ENCODE assay signal across 8 cellular contexts in the genomic region with DNA sequence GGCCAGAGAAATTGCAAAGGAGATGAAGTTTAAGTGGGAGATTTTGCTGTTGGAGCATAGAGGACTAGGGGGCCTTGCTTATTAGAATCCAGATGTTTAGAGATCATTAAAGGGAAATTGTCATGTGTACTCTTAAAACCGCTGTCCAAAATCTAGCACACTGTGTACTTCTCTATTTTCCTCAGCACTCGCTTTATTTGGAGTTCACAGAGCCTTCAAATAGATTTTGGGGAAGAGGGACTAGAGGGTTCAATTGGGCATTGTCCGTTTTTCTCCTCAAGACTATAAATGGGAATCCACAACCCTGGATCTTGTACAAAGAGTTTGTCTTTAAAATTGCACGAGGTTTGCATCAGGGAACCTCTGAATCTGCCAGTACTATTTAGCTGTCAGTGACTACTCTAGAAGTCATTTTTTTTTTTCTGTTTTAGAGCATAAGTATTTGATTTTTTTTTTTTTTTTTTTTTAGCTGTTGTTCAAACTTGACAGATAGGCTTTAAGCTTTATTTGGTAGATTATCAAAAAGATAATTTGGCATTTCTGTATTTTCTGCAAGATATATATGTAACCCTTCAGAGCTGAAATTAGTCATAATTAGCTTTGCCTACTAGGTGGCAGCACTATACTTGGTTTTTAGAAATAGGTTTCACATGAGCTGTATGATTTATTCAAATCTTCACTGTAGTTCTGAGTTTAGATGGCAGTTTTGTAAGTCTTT. TPM values are rescaled to one million over a fixed set of nuclear protein-coding genes. Genes with fewer than 3 reads are reported as not detected.
DNase-seq lines count a peak whose midpoint lies in the region; ATAC-seq, FAIRE-seq and TF ChIP-seq lines count a peak whose summit lies in the region.

No MANE protein-coding gene starts in this region.

- POLR2A ChIA-PET in OCI-LY7 (lab: Charles Lee), result interaction anchor here (0.6 to 1.9 kb wide), 11 partner anchors 11 to 933 kb away, joined by 3 to 9 read pairs (median 4); no protein-coding TSS in a partner anchor
- POLR2A ChIA-PET in endothelial cell of umbilical vein (lab: Charles Lee), result no interaction called here

- ATAC-seq in GM18505 (IDR thresholded peaks at IDR 0.05; ENCODE audit: unreplicated experiment), result peak; percentile 42
- ATAC-seq in HG03097 (IDR thresholded peaks at IDR 0.05; ENCODE audit: low FRiP score, unreplicated experiment), result peak; percentile 50
- ATAC-seq in pancreas, result peak; percentile 53 to 85 (median 78)
- ATAC-seq in mucosa of descending colon, result no peak

- H3K9me2 ChIP-seq in OCI-LY7 (ENCODE audit: insufficient read depth, low read length), result no peaks in the 10 kb centered on the region

- H4K20me1 ChIP-seq in OCI-LY7 (ENCODE audit: insufficient read depth, low read length) (peaks cover 7% of the 10 kb centered on the region; the same call in 1 of the 2 replicates), endothelial cell of umbilical vein (replicated peaks; ENCODE audit: control insufficient read depth, extremely low read depth, insufficient read depth, low read length) (no peaks in the 10 kb centered on the region)

- no peaks in the 10 kb centered on the region for H3K9me3 Mint-ChIP-seq in activated CD4-positive, alpha-beta T cell treated with anti-CD3 and anti-CD28 coated beads, Interleukin-2, amount 10 ng/mL, durations not matched to agents 24 days and 14 days

- H3K4me2 ChIP-seq in OCI-LY7 (ENCODE audit: low read length), result no peak overlapping the region
- H3K4me2 ChIP-seq in endothelial cell of umbilical vein (ENCODE audit: insufficient read depth, low read length), result no peak overlapping the region

- H3K4me1 Mint-ChIP-seq in activated CD4-positive, alpha-beta T cell treated with anti-CD3 and anti-CD28 coated beads, Interleukin-2, amount 10 ng/mL, durations not matched to agents 24 days and 14 days, result peaks cover 5% of the 10 kb centered on the region

- FAIRE-seq in endothelial cell of umbilical vein (lab: Jason Lieb, UNC) (peak; percentile 15), pancreas (lab: Jason Lieb, UNC) (peak; percentile 5)

- intact Hi-C loops in OCI-LY7 (cut with micrococcal nuclease; ENCODE audit: unreplicated experiment), result loop anchor here (1.0 kb wide), 1 partner anchor 272 kb away; no protein-coding TSS in a partner anchor
- intact Hi-C loops in endothelial cell of umbilical vein (cut with micrococcal nuclease), result loop anchor here (1.0 kb wide), 1 partner anchor 272 kb away; no protein-coding TSS in a partner anchor
- intact Hi-C loops in pancreas (cut with DNase I), result no loop called here
- intact Hi-C loops in mucosa of descending colon (cut with DNase I, micrococcal nuclease), result no loop called here
- intact Hi-C loops in activated CD4-positive, alpha-beta T cell treated with anti-CD3 and anti-CD28 coated beads, Interleukin-2, amount 10 ng/mL, durations not matched to agents 24 days and 14 days (cut with micrococcal nuclease), result loop anchor here (2.0 kb wide), 1 partner anchor 272 kb away; no protein-coding TSS in a partner anchor

- CTCF ChIA-PET in OCI-LY7 (lab: Charles Lee; ENCODE audit: unreplicated experiment) (interaction anchor here (1.2 kb wide), 1 partner anchor 272 kb away, joined by 3 read pairs; no protein-coding TSS in a partner anchor), endothelial cell of umbilical vein (lab: Charles Lee) (interaction anchor here (0.6 to 2.7 kb wide), 47 partner anchors 9 to 713 kb away, joined by 3 to 51 read pairs (median 5); a partner anchor contains a TSS)

- no peak overlapping the region for H3K9ac ChIP-seq in endothelial cell of umbilical vein (replicated peaks; ENCODE audit: extremely low read depth, insufficient read depth, low read length)

- 69 to 73% methylated on average over 4 of the region's 4 CpGs for WGBS in pancreas, 2 donors

- TF ChIP-seq POLR2A in GM18505 (IDR thresholded peaks at IDR 0.05; ENCODE audit: borderline replicate concordance, extremely low read depth, insufficient read depth, insufficient read length) (no peak), endothelial cell of umbilical vein (IDR thresholded peaks at IDR 0.05; ENCODE audit: low read depth, low read length) (no peak)

- no peak overlapping the region for H2AFZ ChIP-seq in OCI-LY7 (ENCODE audit: low read length)
- no peak overlapping the region for H2AFZ ChIP-seq in endothelial cell of umbilical vein (ENCODE audit: low read depth, low read length)

- H3K27ac ChIP-seq in OCI-LY7 (ENCODE audit: low read depth, low read length, poor library complexity, severe bottlenecking), result no peak overlapping the region
- no peak overlapping the region for H3K27ac ChIP-seq in endothelial cell of umbilical vein (ENCODE audit: insufficient read depth, low read depth, low read length)
- no peak overlapping the region for H3K27ac ChIP-seq in pancreas

- DNase-seq in AG10803 (ENCODE audit: low read depth), result peak; percentile 71
- peak; percentile 47 for DNase-seq in OCI-LY7 (ENCODE audit: low spot score)
- peak; percentile 64 for DNase-seq in endothelial cell of umbilical vein (ENCODE audit: low read depth, low spot score)
- no peak for DNase-seq in pancreas
- DNase-seq in mucosa of descending colon, result no peak
- DNase-seq in activated CD4-positive, alpha-beta T cell treated with anti-CD3 and anti-CD28 coated beads, Interleukin-2, amount 10 ng/mL, durations not matched to agents 24 days and 14 days, result no peak

- peaks cover 4% of the 10 kb centered on the region for H3K4me1 ChIP-seq in OCI-LY7 (ENCODE audit: insufficient read depth, low read length, poor library complexity, severe bottlenecking)
- H3K4me1 ChIP-seq in endothelial cell of umbilical vein (ENCODE audit: control insufficient read depth, extremely low read depth, insufficient read depth, low read length), result no peaks in the 10 kb centered on the region
- peaks cover 0 to 3% (median 0%) of the 10 kb centered on the region in 3 donors for H3K4me1 ChIP-seq in pancreas
- H3K4me1 ChIP-seq in mucosa of descending colon (ENCODE audit: low read depth), result no peaks in the 10 kb centered on the region

- BruUV-seq in OCI-LY7 (replicated peaks; lab: Mats Ljungman, UMichigan) (no TSS peak), endothelial cell of umbilical vein (replicated peaks; lab: Mats Ljungman, UMichigan) (no TSS peak)

- peaks cover 27% of the 10 kb centered on the region for H3K36me3 Mint-ChIP-seq in activated CD4-positive, alpha-beta T cell treated with anti-CD3 and anti-CD28 coated beads, Interleukin-2, amount 10 ng/mL, durations not matched to agents 24 days and 14 days (ENCODE audit: low read depth)

- no peaks in the 10 kb centered on the region for H3K27me3 Mint-ChIP-seq in activated CD4-positive, alpha-beta T cell treated with anti-CD3 and anti-CD28 coated beads, Interleukin-2, amount 10 ng/mL, durations not matched to agents 24 days and 14 days

- H3K9me1 ChIP-seq in endothelial cell of umbilical vein (replicated peaks; ENCODE audit: control insufficient read depth, extremely low read depth, insufficient read depth, low read length), result no peaks in the 10 kb centered on the region

- TF ChIP-seq CTCF in AG10803 (conservative IDR thresholded peaks at IDR 0.05; ENCODE audit: low read length) (peak; percentile 70), OCI-LY7 (conservative IDR thresholded peaks at IDR 0.05; ENCODE audit: low read length) (peak; percentile 84), endothelial cell of umbilical vein (IDR thresholded peaks at IDR 0.05; ENCODE audit: extremely low read depth in 1 of 2, insufficient read depth in 1 of 2, low read depth in 1 of 2, low read length in 2 of 2) (peak; percentile 24 to 41), pancreas (IDR thresholded peaks at IDR 0.05) (peak in 1 of 4 donors; percentile 9), mucosa of descending colon (IDR thresholded peaks at IDR 0.05) (no peak)

- H3K27ac Mint-ChIP-seq in activated CD4-positive, alpha-beta T cell treated with anti-CD3 and anti-CD28 coated beads, Interleukin-2, amount 10 ng/mL, durations not matched to agents 24 days and 14 days, result no peak overlapping the region

- 0 out of 2 replicates have a peak, but pooled peaks cover 12% of the 10 kb centered on the region for H3K79me2 ChIP-seq in OCI-LY7 (ENCODE audit: insufficient read depth, low read depth, low read length)
- H3K79me2 ChIP-seq in endothelial cell of umbilical vein (ENCODE audit: control insufficient read depth, insufficient read depth, low read length), result peaks cover 4% of the 10 kb centered on the region

- dilution Hi-C loops in endothelial cell of umbilical vein (cut with MboI; ENCODE audit: extremely low pct_ligation_motif_present, low sequenced_read_pairs), result no loop called here

- H3K27me3 ChIP-seq in endothelial cell of umbilical vein (ENCODE audit: control insufficient read depth in 2 of 2, insufficient read depth in 2 of 2, low read length in 2 of 2), result no peaks in the 10 kb centered on the region
- no peaks in the 10 kb centered on the region for H3K27me3 ChIP-seq in pancreas

- no peak overlapping the region for H3K4me3 Mint-ChIP-seq in activated CD4-positive, alpha-beta T cell treated with anti-CD3 and anti-CD28 coated beads, Interleukin-2, amount 10 ng/mL, durations not matched to agents 24 days and 14 days

- no peak overlapping the region for H3K4me3 ChIP-seq in AG10803 (ENCODE audit: low read length)
- H3K4me3 ChIP-seq in OCI-LY7 (ENCODE audit: low read depth, low read length, poor library complexity, severe bottlenecking), result no peak overlapping the region
- H3K4me3 ChIP-seq in endothelial cell of umbilical vein (replicated peaks in 1 of 3; ENCODE audit: insufficient read depth in 1 of 3, low read depth in 1 of 3, low read length in 3 of 3), result no peak overlapping the region
- no peak overlapping the region for H3K4me3 ChIP-seq in pancreas
- no peak overlapping the region for H3K4me3 ChIP-seq in mucosa of descending colon

- peaks cover 96% of the 10 kb centered on the region for H3K36me3 ChIP-seq in OCI-LY7 (ENCODE audit: insufficient read depth, low read length)
- peaks cover 0 to 9% of the 10 kb centered on the region in 2 experiments for H3K36me3 ChIP-seq in endothelial cell of umbilical vein (ENCODE audit: control insufficient read depth in 2 of 2, extremely low read depth in 1 of 2, insufficient read depth in 2 of 2, low read length in 2 of 2)
- H3K36me3 ChIP-seq in pancreas, result no peaks in the 10 kb centered on the region
- no peaks in the 10 kb centered on the region for H3K36me3 ChIP-seq in mucosa of descending colon (ENCODE audit: low read depth)

- no peaks in the 10 kb centered on the region for H3K9me3 ChIP-seq in OCI-LY7 (ENCODE audit: low read length)
- no peaks in the 10 kb centered on the region for H3K9me3 ChIP-seq in endothelial cell of umbilical vein (replicated peaks; ENCODE audit: control insufficient read depth, insufficient read depth, low read length)
- H3K9me3 ChIP-seq in pancreas, result no peaks in the 10 kb centered on the region
- no peaks in the 10 kb centered on the region for H3K9me3 ChIP-seq in mucosa of descending colon

RNA-seq across cellular contexts. Expression of a gene that starts 14.2 kb away (rescaled TPM):
- total RNA-seq in OCI-LY7 (2014; rRNA removed; shearing (Covaris generic)), result 31.2 and 37.3 TPM in 2 replicates
- total RNA-seq in OCI-LY7 (2022) (66.6 and 72.2 TPM in 2 replicates), endothelial cell of umbilical vein (27.8 and 28.4 TPM in 2 replicates), pancreas (10 to 100 TPM in 4 of 6 donors, 1 to 10 TPM in 2; 8.1 to 17.1 (median 12.2) TPM), mucosa of descending colon (10 to 100 TPM; 13.5 to 30.3 (median 17.2) TPM)
- polyA plus RNA-seq in endothelial cell of umbilical vein (4.9 and 6.6 TPM in 2 replicates), pancreas (10 to 100 TPM; 10.5 to 10.6 TPM)
- polyA plus RNA-seq in endothelial cell of umbilical vein (2011; cell fraction: cytosol; rRNA removed), result 6.5 and 8.0 TPM in 2 replicates
- 20.9 and 28.1 TPM in 2 replicates for polyA plus RNA-seq in endothelial cell of umbilical vein (2011; cell fraction: nucleus; rRNA removed)
- 12.3 and 13.6 TPM in 2 replicates for polyA plus RNA-seq in endothelial cell of umbilical vein (2012)
- 17.9 and 24.2 TPM in 2 replicates for polyA minus RNA-seq in endothelial cell of umbilical vein
- polyA minus RNA-seq in endothelial cell of umbilical vein (2011; cell fraction: cytosol; rRNA and poly(A)+ RNA removed), result 8.7 TPM
- polyA minus RNA-seq in endothelial cell of umbilical vein (2011; cell fraction: nucleus; rRNA and poly(A)+ RNA removed), result 18.3 and 34.5 TPM in 2 replicates
- total RNA-seq in activated CD4-positive, alpha-beta T cell treated with anti-CD3 and anti-CD28 coated beads, Interleukin-2, amount 10 ng/mL, durations not matched to agents 24 days and 14 days, result 67.2 and 69.2 TPM in 2 replicates

RNA-seq across cellular contexts. Expression of a gene that starts 14.3 kb away (rescaled TPM):
- total RNA-seq in OCI-LY7 (2014; rRNA removed; shearing (Covaris generic)), result 49.3 and 59.3 TPM in 2 replicates
- 59.6 and 65.7 TPM in 2 replicates for total RNA-seq in OCI-LY7 (2022)
- total RNA-seq in endothelial cell of umbilical vein, result 58.0 and 63.3 TPM in 2 replicates
- 51.7 and 54.5 TPM in 2 replicates for polyA plus RNA-seq in endothelial cell of umbilical vein
- 36.2 and 40.5 TPM in 2 replicates for polyA plus RNA-seq in endothelial cell of umbilical vein (2011; cell fraction: cytosol; rRNA removed)
- polyA plus RNA-seq in endothelial cell of umbilical vein (2011; cell fraction: nucleus; rRNA removed), result 383 and 483 TPM in 2 replicates
- polyA plus RNA-seq in endothelial cell of umbilical vein (2012), result 59.1 and 66.8 TPM in 2 replicates
- polyA minus RNA-seq in endothelial cell of umbilical vein, result 37.4 and 41.2 TPM in 2 replicates
- 11.5 TPM for polyA minus RNA-seq in endothelial cell of umbilical vein (2011; cell fraction: cytosol; rRNA and poly(A)+ RNA removed)
- polyA minus RNA-seq in endothelial cell of umbilical vein (2011; cell fraction: nucleus; rRNA and poly(A)+ RNA removed), result 59.3 and 110 TPM in 2 replicates
- total RNA-seq in pancreas, result 10 to 100 TPM; 20.2 to 30.8 (median 26.3) TPM
- polyA plus RNA-seq in pancreas, result 100 to 1,000 TPM; 101 to 121 TPM
- total RNA-seq in mucosa of descending colon, result 10 to 100 TPM; 41.9 to 47.2 (median 44.5) TPM
- total RNA-seq in activated CD4-positive, alpha-beta T cell treated with anti-CD3 and anti-CD28 coated beads, Interleukin-2, amount 10 ng/mL, durations not matched to agents 24 days and 14 days, result 74.5 and 82.7 TPM in 2 replicates

RNA-seq across cellular contexts. Expression of a gene that starts 35.9 kb away (rescaled TPM):
- 8.7 and 10.4 TPM in 2 replicates for total RNA-seq in OCI-LY7 (2014; rRNA removed; shearing (Covaris generic))
- 10.4 and 12.8 TPM in 2 replicates for total RNA-seq in OCI-LY7 (2022)
- 5.4 and 5.9 TPM in 2 replicates for total RNA-seq in endothelial cell of umbilical vein
- polyA plus RNA-seq in endothelial cell of umbilical vein, result 2.2 and 2.7 TPM in 2 replicates
- polyA plus RNA-seq in endothelial cell of umbilical vein (2011; cell fraction: cytosol; rRNA removed), result 3.3 and 3.6 TPM in 2 replicates
- polyA plus RNA-seq in endothelial cell of umbilical vein (2011; cell fraction: nucleus; rRNA removed), result 5.8 and 6.3 TPM in 2 replicates
- 5.9 and 6.7 TPM in 2 replicates for polyA plus RNA-seq in endothelial cell of umbilical vein (2012)
- 1.3 and 5.9 TPM in 2 replicates for polyA minus RNA-seq in endothelial cell of umbilical vein
- 2.5 TPM for polyA minus RNA-seq in endothelial cell of umbilical vein (2011; cell fraction: cytosol; rRNA and poly(A)+ RNA removed)
- 4.7 and 5.8 TPM in 2 replicates for polyA minus RNA-seq in endothelial cell of umbilical vein (2011; cell fraction: nucleus; rRNA and poly(A)+ RNA removed)
- total RNA-seq in pancreas, result 1 to 10 TPM; 1.2 to 3.2 (median 2.0) TPM
- 1 to 10 TPM; 1.7 to 2.8 TPM for polyA plus RNA-seq in pancreas
- 1 to 10 TPM; 3.9 to 5.1 (median 4.3) TPM for total RNA-seq in mucosa of descending colon
- 11.1 and 12.2 TPM in 2 replicates for total RNA-seq in activated CD4-positive, alpha-beta T cell treated with anti-CD3 and anti-CD28 coated beads, Interleukin-2, amount 10 ng/mL, durations not matched to agents 24 days and 14 days

Comparison
In these comparisons a context has a peak if more than half of its experiments do, and no peak if none do; other contexts are left out.
1. DNase-seq: peak in AG10803 (single experiment), OCI-LY7 (single experiment) and endothelial cell of umbilical vein (single experiment); none in pancreas (0 of 6), mucosa of descending colon (0 of 3) and activated CD4-positive, alpha-beta T cell treated with anti-CD3 and anti-CD28 coated beads, Interleukin-2, amount 10 ng/mL, durations not matched to agents 24 days and 14 days (single experiment).
2. intact Hi-C loops: an anchor here in OCI-LY7 (1.0 kb wide), endothelial cell of umbilical vein (1.0 kb wide) and activated CD4-positive, alpha-beta T cell treated with anti-CD3 and anti-CD28 coated beads, Interleukin-2, amount 10 ng/mL, durations not matched to agents 24 days and 14 days (2.0 kb wide); none called in pancreas and mucosa of descending colon.